2 cellular contexts compared by ENCODE assay signal in the genomic region with DNA sequence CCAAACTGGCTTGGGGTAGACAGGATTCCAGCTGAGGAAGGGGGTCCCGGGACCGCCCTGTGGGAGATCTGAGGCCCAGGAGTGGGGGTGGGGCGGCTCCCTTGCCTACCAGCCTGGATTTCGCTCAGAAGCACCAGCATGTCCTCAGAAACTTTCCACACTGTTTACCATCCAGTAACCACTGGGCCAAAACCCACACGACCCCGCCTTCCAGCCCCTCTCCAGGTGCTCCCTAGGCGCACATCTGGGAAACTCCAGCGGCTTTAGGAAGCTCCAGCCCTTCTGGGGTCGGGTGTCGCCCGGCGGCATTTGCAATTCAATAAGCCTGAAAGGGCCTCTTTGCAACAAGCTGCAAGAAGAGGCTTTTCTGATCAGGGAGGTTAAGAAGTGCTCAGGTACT.
TF ChIP-seq lines count a peak whose summit lies in the region.

No MANE protein-coding gene starts in this region.

TF ChIP-seq in SK-N-SH, 30 proteins besides CTCF, POLR2A, EP300 and RAD21 (continued from another document):
- TF ChIP-seq, protein P1, sequence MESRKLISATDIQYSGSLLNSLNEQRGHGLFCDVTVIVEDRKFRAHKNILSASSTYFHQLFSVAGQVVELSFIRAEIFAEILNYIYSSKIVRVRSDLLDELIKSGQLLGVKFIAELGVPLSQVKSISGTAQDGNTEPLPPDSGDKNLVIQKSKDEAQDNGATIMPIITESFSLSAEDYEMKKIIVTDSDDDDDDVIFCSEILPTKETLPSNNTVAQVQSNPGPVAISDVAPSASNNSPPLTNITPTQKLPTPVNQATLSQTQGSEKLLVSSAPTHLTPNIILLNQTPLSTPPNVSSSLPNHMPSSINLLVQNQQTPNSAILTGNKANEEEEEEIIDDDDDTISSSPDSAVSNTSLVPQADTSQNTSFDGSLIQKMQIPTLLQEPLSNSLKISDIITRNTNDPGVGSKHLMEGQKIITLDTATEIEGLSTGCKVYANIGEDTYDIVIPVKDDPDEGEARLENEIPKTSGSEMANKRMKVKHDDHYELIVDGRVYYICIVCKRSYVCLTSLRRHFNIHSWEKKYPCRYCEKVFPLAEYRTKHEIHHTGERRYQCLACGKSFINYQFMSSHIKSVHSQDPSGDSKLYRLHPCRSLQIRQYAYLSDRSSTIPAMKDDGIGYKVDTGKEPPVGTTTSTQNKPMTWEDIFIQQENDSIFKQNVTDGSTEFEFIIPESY (IDR thresholded peaks at IDR 0.05; ENCODE audit: borderline replicate concordance, low read depth) = no peak
- TF ChIP-seq MXI1 (IDR thresholded peaks at IDR 0.05; ENCODE audit: low read depth, low read length) (no peak), CHD2 (IDR thresholded peaks at IDR 0.05; ENCODE audit: low read length, partially characterized antibody) (no peak), TEAD4 (IDR thresholded peaks at IDR 0.05; ENCODE audit: borderline replicate concordance, insufficient read depth) (no peak), ELF1 (IDR thresholded peaks at IDR 0.05) (no peak), NRF1 (IDR thresholded peaks at IDR 0.05; ENCODE audit: low read depth, low read length) (no peak), FOXM1 (IDR thresholded peaks at IDR 0.05; ENCODE audit: low read depth) (no peak), GABPA (IDR thresholded peaks at IDR 0.05; ENCODE audit: low read depth) (no peak), TAF1 (IDR thresholded peaks at IDR 0.05; ENCODE audit: borderline replicate concordance, low read depth, low read length) (no peak), SIN3A (IDR thresholded peaks at IDR 0.05; ENCODE audit: borderline replicate concordance, low read depth, low read length) (no peak), MEF2A (IDR thresholded peaks at IDR 0.05; ENCODE audit: borderline replicate concordance, low read depth) (no peak), RFX5 (IDR thresholded peaks at IDR 0.05; ENCODE audit: low read length) (no peak), TCF12 (IDR thresholded peaks at IDR 0.05) (no peak), JUND (IDR thresholded peaks at IDR 0.05) (no peak)
- TF ChIP-seq, protein P2, sequence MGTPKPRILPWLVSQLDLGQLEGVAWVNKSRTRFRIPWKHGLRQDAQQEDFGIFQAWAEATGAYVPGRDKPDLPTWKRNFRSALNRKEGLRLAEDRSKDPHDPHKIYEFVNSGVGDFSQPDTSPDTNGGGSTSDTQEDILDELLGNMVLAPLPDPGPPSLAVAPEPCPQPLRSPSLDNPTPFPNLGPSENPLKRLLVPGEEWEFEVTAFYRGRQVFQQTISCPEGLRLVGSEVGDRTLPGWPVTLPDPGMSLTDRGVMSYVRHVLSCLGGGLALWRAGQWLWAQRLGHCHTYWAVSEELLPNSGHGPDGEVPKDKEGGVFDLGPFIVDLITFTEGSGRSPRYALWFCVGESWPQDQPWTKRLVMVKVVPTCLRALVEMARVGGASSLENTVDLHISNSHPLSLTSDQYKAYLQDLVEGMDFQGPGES (IDR thresholded peaks at IDR 0.05; ENCODE audit: low read depth, low read length) = no peak
- TF ChIP-seq, protein P3, sequence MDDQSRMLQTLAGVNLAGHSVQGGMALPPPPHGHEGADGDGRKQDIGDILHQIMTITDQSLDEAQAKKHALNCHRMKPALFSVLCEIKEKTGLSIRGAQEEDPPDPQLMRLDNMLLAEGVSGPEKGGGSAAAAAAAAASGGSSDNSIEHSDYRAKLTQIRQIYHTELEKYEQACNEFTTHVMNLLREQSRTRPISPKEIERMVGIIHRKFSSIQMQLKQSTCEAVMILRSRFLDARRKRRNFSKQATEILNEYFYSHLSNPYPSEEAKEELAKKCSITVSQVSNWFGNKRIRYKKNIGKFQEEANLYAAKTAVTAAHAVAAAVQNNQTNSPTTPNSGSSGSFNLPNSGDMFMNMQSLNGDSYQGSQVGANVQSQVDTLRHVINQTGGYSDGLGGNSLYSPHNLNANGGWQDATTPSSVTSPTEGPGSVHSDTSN (IDR thresholded peaks at IDR 0.05) = no peak

TF ChIP-seq in SK-N-SH treated with all-trans-retinoic acid at 6 μM for 48 hours, 23 proteins besides CTCF, POLR2A, EP300 and RAD21 (continued from another document):
- TF ChIP-seq TCF4 (CRISPR knock-in tag; IDR thresholded peaks at IDR 0.05; ENCODE audit: borderline replicate concordance) (no peak), CSDC2 (CRISPR knock-in tag; IDR thresholded peaks at IDR 0.05) (no peak), ESRRG (CRISPR knock-in tag; IDR thresholded peaks at IDR 0.05) (no peak), ISL1 (CRISPR knock-in tag; IDR thresholded peaks at IDR 0.05) (no peak), SNAI2 (CRISPR knock-in tag; IDR thresholded peaks at IDR 0.05) (no peak), ZNF70 (CRISPR knock-in tag; IDR thresholded peaks at IDR 0.05) (no peak), ZC3H10 (CRISPR knock-in tag; IDR thresholded peaks at IDR 0.05) (no peak)
- TF ChIP-seq, protein P4, sequence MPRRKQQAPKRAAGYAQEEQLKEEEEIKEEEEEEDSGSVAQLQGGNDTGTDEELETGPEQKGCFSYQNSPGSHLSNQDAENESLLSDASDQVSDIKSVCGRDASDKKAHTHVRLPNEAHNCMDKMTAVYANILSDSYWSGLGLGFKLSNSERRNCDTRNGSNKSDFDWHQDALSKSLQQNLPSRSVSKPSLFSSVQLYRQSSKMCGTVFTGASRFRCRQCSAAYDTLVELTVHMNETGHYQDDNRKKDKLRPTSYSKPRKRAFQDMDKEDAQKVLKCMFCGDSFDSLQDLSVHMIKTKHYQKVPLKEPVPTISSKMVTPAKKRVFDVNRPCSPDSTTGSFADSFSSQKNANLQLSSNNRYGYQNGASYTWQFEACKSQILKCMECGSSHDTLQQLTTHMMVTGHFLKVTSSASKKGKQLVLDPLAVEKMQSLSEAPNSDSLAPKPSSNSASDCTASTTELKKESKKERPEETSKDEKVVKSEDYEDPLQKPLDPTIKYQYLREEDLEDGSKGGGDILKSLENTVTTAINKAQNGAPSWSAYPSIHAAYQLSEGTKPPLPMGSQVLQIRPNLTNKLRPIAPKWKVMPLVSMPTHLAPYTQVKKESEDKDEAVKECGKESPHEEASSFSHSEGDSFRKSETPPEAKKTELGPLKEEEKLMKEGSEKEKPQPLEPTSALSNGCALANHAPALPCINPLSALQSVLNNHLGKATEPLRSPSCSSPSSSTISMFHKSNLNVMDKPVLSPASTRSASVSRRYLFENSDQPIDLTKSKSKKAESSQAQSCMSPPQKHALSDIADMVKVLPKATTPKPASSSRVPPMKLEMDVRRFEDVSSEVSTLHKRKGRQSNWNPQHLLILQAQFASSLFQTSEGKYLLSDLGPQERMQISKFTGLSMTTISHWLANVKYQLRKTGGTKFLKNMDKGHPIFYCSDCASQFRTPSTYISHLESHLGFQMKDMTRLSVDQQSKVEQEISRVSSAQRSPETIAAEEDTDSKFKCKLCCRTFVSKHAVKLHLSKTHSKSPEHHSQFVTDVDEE (CRISPR knock-in tag; IDR thresholded peaks at IDR 0.05) = no peak
- TF ChIP-seq, protein P5, sequence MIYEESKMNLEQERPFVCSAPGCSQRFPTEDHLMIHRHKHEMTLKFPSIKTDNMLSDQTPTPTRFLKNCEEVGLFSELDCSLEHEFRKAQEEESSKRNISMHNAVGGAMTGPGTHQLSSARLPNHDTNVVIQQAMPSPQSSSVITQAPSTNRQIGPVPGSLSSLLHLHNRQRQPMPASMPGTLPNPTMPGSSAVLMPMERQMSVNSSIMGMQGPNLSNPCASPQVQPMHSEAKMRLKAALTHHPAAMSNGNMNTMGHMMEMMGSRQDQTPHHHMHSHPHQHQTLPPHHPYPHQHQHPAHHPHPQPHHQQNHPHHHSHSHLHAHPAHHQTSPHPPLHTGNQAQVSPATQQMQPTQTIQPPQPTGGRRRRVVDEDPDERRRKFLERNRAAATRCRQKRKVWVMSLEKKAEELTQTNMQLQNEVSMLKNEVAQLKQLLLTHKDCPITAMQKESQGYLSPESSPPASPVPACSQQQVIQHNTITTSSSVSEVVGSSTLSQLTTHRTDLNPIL (CRISPR knock-in tag; IDR thresholded peaks at IDR 0.05; ENCODE audit: low read depth) = no peak
TF ChIP-seq in SK-N-SH treated with all-trans-retinoic acid at 6 μM for 48 hours: peak in this region for 0.
